18 cellular contexts compared by ENCODE assay signal in genomic region chr14:74898694-74899093, GRCh38. TPM values are rescaled to one million over a fixed set of nuclear protein-coding genes. Genes with fewer than 3 reads are reported as not detected.
"Had no signal": no experiment of that assay in that cellular context is flagged by ENCODE, and none has a peak within 500 bp of the region (broad histone marks: within the 10 kb centered on the region; RNA-seq: fewer than 3 reads in every experiment).

No MANE protein-coding gene starts in this region.

- H3K27me3 ChIP-seq: esophagus muscularis mucosa, pancreas, tibial artery, uterus had no signal

- H3K4me1 ChIP-seq: pancreas, tibial artery, uterus had no signal

- H3K9me3 ChIP-seq: esophagus muscularis mucosa, pancreas, tibial artery, uterus had no signal

- H3K27ac ChIP-seq: coronary artery, esophagus muscularis mucosa, pancreas, tibial artery, uterus had no signal

- FAIRE-seq: keratinocyte, pancreas, TTC549 had no signal

- H3K36me3 ChIP-seq: uterus had no signal

- H3K4me3 ChIP-seq: coronary artery, esophagus muscularis mucosa, pancreas, tibial artery, uterus had no signal

- DNase-seq: activated CD4-positive, alpha-beta T cell treated with anti-CD3 and anti-CD28 coated beads, Interleukin-2, amount 10 ng/mL, durations not matched to agents 24 days and 14 days; activated CD4-positive, CD25-positive, alpha-beta regulatory T cell; activated naive CD4-positive, alpha-beta T cell treated with anti-CD3 and anti-CD28 coated beads, Interleukin-2, amount 10 ng/mL, durations not matched to agents 7 days and 5 days; caudate nucleus; pancreas; stimulated activated CD4-positive, alpha-beta T cell treated with anti-CD3 and anti-CD28 coated beads, Interleukin-12 subunit alpha, Interleukin-12 subunit beta, amount 100 ng/mL, for 4 hours; stimulated activated CD4-positive, alpha-beta T cell treated with anti-CD3 and anti-CD28 coated beads, Interleukin-2, amount 100 ng/mL, for 24 hours; SW 1271; tibial artery; uterus had no signal

RNA-seq across cellular contexts. Expression of gene PROX2, which starts 22.7 kb away (rescaled TPM):
- total RNA-seq: activated CD4-positive, alpha-beta T cell treated with anti-CD3 and anti-CD28 coated beads, Interleukin-2, amount 10 ng/mL, durations not matched to agents 24 days and 14 days; esophagus muscularis mucosa; mesenteric fat pad; myocyte; pancreas; subcutaneous adipose tissue; T-helper 2 cell treated with Interferon-gamma antibody and Interleukin-4, amounts not matched to agents 100 ng/mL and 5 ng/mL, for 36 hours; uterus had no signal
- polyA plus RNA-seq: keratinocyte, pancreas had no signal
